In the genomic region with DNA sequence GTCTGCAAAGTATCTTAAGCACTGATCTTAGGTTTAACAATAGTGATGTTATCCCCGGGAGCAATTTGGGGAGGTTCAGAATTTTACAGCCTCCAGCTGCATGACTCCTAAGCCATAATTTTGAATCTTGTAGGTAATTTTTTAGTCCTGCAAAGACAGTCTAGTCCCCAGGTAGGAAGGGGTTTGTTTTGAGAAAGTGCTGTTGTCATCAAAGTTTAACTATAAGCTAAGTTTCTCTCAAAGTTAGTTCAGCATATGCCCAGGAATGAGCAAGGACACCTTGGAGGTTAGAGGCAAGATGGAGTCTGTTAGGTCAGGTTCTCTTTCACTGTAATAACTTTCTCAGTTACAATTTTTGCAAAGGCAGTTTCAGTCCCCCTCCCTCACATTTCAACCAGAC, we compare ENCODE assay signal across 27 cellular contexts.
"Had no signal": no experiment of that assay in that cellular context is flagged by ENCODE, and none has a peak within 500 bp of the region (broad histone marks: within the 10 kb centered on the region; RNA-seq: fewer than 3 reads in every experiment).

No MANE protein-coding gene starts in this region.

- H3K4me1 ChIP-seq: stomach, suprapubic skin, testis, thyroid gland, tibial artery, tibial nerve, transverse colon, upper lobe of left lung, upper lobe of right lung, uterus, vagina had no signal

- FAIRE-seq: urothelium cell line had no signal

- H3K36me3 ChIP-seq: suprapubic skin, thoracic aorta, thyroid gland, tibial artery, tibial nerve, transverse colon, upper lobe of left lung, upper lobe of right lung, uterus, vagina had no signal

- ATAC-seq: stimulated activated effector memory CD8-positive, alpha-beta T cell treated with anti-CD3 and anti-CD28 coated beads, Interleukin-12 subunit alpha, Interleukin-12 subunit beta, amount 100 ng/mL, for 72 hours; stimulated activated memory B cell treated with anti-CD40 and anti-IgM and Interleukin-4, amounts not matched to agents 10 μg/mL and 1 μg/mL and 100 μg/mL, for 72 hours; stimulated activated naive B cell treated with anti-CD40 and anti-IgM and Interleukin-4, amounts not matched to agents 10 μg/mL and 1 μg/mL and 100 μg/mL, for 72 hours; stimulated activated naive CD8-positive, alpha-beta T cell treated with anti-CD3 and anti-CD28 coated beads, Interleukin-15, amount 100 ng/mL, for 72 hours; stimulated activated naive CD8-positive, alpha-beta T cell treated with anti-CD3 and anti-CD28 coated beads, Interleukin-15, Interleukin-2, amounts not matched to agents 100 U/mL and 50 U/mL, for 24 hours; upper lobe of right lung had no signal

- H3K27ac ChIP-seq: stomach, suprapubic skin, testis, thoracic aorta, thyroid gland, tibial artery, tibial nerve, transverse colon, upper lobe of left lung, upper lobe of right lung, uterus, vagina had no signal

- H3K9me3 ChIP-seq: suprapubic skin, testis, thoracic aorta, thyroid gland, tibial artery, tibial nerve, transverse colon, upper lobe of right lung, uterus, vagina had no signal

- H3K27me3 ChIP-seq: stomach, suprapubic skin, testis, thyroid gland, tibial artery, tibial nerve, transverse colon, upper lobe of left lung, upper lobe of right lung, uterus, vagina had no signal

- DNase-seq: stimulated activated CD4-positive, alpha-beta T cell treated with anti-CD3 and anti-CD28 coated beads, Interleukin-2, amount 100 ng/mL, for 48 hours; stimulated activated CD4-positive, alpha-beta T cell treated with anti-CD3 and anti-CD28 coated beads, Interleukin-4, amount 100 ng/mL, for 1 hour; stimulated activated CD4-positive, alpha-beta T cell treated with anti-CD3 and anti-CD28 coated beads, Interleukin-4, amount 100 ng/mL, for 24 hours; stimulated activated CD4-positive, alpha-beta T cell treated with anti-CD3 and anti-CD28 coated beads, Interleukin-4, amount 100 ng/mL, for 4 hours; stimulated activated CD8-positive, alpha-beta memory T cell treated with anti-CD3 and anti-CD28 coated beads, Interleukin-4, amount 100 ng/mL, for 48 hours; stimulated activated naive B cell treated with anti-CD40 and anti-IgM and Interleukin-4, amounts not matched to agents 10 μg/mL and 1 μg/mL and 100 μg/mL, for 72 hours; stimulated activated naive CD4-positive, alpha-beta T cell; stimulated activated naive CD4-positive, alpha-beta T cell treated with Interleukin-2 at 50 U/mL for 16 hours; stimulated activated naive CD8-positive, alpha-beta T cell treated with anti-CD3 and anti-CD28 coated beads, Interleukin-15, amount 100 ng/mL, for 72 hours; stimulated activated naive CD8-positive, alpha-beta T cell treated with anti-CD3 and anti-CD28 coated beads, Interleukin-15, Interleukin-2, amounts not matched to agents 100 U/mL and 50 U/mL, for 24 hours; stomach; substantia nigra; testis; thyroid gland; tibial artery; transverse colon; trophoblast cell; upper lobe of left lung; upper lobe of right lung; uterus had no signal

- H3K4me3 ChIP-seq: stomach, suprapubic skin, testis, thoracic aorta, thyroid gland, tibial artery, tibial nerve, transverse colon, upper lobe of left lung, upper lobe of right lung, uterus, vagina had no signal
